In genomic region chr12:50784501-50784900, GRCh38 we compare ENCODE assay signal across 1 cellular context.
TF ChIP-seq lines count a peak whose summit lies in the region.

No MANE protein-coding gene starts in this region.

TF ChIP-seq in GM12878, 131 proteins besides CTCF, POLR2A, EP300 and RAD21:
- TF ChIP-seq ESRRA (IDR thresholded peaks at IDR 0.05; ENCODE audit: low read length) (no peak), CREB1 (IDR thresholded peaks at IDR 0.05; ENCODE audit: low read depth) (no peak)
